Comparison of ENCODE assay signal across 7 cellular contexts in genomic region chr12:64802180-64802775, GRCh38. TPM values are rescaled to one million over a fixed set of nuclear protein-coding genes. Genes with fewer than 3 reads are reported as not detected.
DNase-seq lines count a peak whose midpoint lies in the region; ATAC-seq and TF ChIP-seq lines count a peak whose summit lies in the region.
"Not testable (repeated sequence)": the region's sequence is repeated elsewhere in the genome, so short reads cannot be mapped to it uniquely, and the experiment has no call there.

No MANE protein-coding gene starts in this region.

- not testable (repeated sequence) for H3K9ac ChIP-seq in parathyroid adenoma

- DNase-seq in NCI-H2196 (lab: John Stamatoyannopoulos, UW; ENCODE audit: unreplicated experiment) (peak; percentile 55), UCSD-AML1 (lab: John Stamatoyannopoulos, UW; ENCODE audit: unreplicated experiment) (peak; percentile 43), left ventricle myocardium inferior (peak; percentile 29)
- not testable (repeated sequence) for DNase-seq in astrocyte of the spinal cord (ENCODE audit: low read depth, low spot score)

- in situ Hi-C loops in astrocyte of the spinal cord (cut with HindIII; ENCODE audit: low sequenced_read_pairs), result not testable (repeated sequence)

- intact Hi-C loops in left ventricle myocardium inferior (cut with micrococcal nuclease), result not testable (repeated sequence)

- H3K4me3 ChIP-seq in astrocyte of the spinal cord (ENCODE audit: low read depth, low read length); left ventricle myocardium inferior; parathyroid adenoma (ENCODE audit: low read depth, low read length): not testable (repeated sequence)

- not testable (repeated sequence) for H3K4me2 ChIP-seq in parathyroid adenoma (ENCODE audit: low read length)

- peaks cover 10% of the 10 kb centered on the region for H3K27me3 ChIP-seq in left ventricle myocardium inferior (ENCODE audit: low read depth)
- not testable (repeated sequence) for H3K27me3 ChIP-seq in parathyroid adenoma (ENCODE audit: control insufficient read depth, insufficient read depth, low read length)

- not testable (repeated sequence) for H2AFZ ChIP-seq in parathyroid adenoma

- TF ChIP-seq CTCF in GM12874 (IDR thresholded peaks at IDR 0.05; ENCODE audit: insufficient read depth, low read depth, low read length), result peak; percentile 89
- TF ChIP-seq CTCF in astrocyte of the spinal cord (IDR thresholded peaks at IDR 0.05; ENCODE audit: low read depth, low read length), result peak; percentile 93
- TF ChIP-seq CTCF in left ventricle myocardium inferior (IDR thresholded peaks at IDR 0.05; ENCODE audit: borderline replicate concordance), result peak; percentile 91
- TF ChIP-seq CTCF in parathyroid adenoma (IDR thresholded peaks at IDR 0.05), result peak; percentile 87

- not testable (repeated sequence) for H3K36me3 ChIP-seq in left ventricle myocardium inferior; parathyroid adenoma (ENCODE audit: control insufficient read depth, insufficient read depth, low read length)

- H3K79me2 ChIP-seq in parathyroid adenoma, result peaks cover 12% of the 10 kb centered on the region

- not testable (repeated sequence) for H3K9me3 ChIP-seq in left ventricle myocardium inferior (replicated peaks); parathyroid adenoma (ENCODE audit: control insufficient read depth, low read length)

- ATAC-seq in HG03175 (IDR thresholded peaks at IDR 0.05; ENCODE audit: unreplicated experiment), result peak; percentile 68

- not testable (repeated sequence) for H3K4me1 ChIP-seq in left ventricle myocardium inferior, parathyroid adenoma

- not testable (repeated sequence) for H3K27ac ChIP-seq in left ventricle myocardium inferior (replicated peaks); parathyroid adenoma

RNA-seq across cellular contexts. Expression of gene TBC1D30, which starts 22.2 kb away (rescaled TPM):
- total RNA-seq in left ventricle myocardium inferior, result 0.77 TPM

RNA-seq across cellular contexts. Expression of gene GNS, which starts 43.1 kb away (rescaled TPM):
- 97.2 TPM for total RNA-seq in left ventricle myocardium inferior
